1 cellular context compared by ENCODE assay signal in the genomic region with DNA sequence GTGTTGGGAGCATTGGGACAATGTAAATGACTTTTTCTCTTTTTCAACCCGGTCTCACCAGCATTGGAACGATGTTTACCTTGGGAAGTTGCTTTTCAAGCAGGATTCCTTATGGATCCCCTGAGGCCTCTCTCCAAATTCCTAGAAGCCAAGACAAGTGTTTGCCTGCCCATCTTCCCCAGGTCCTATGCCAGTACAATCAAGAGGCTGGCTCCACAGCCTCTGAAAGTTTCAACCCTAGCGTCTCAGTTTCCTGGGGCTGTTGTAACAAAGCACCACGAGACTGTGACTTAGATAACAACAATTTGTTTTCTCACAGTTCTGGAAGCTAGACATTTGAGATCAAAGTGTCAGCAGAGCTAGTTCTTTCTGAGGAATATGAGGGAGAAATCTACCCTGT.
TF ChIP-seq lines count a peak whose summit lies in the region.

No MANE protein-coding gene starts in this region.

TF ChIP-seq in WTC11, 78 proteins besides CTCF, POLR2A, EP300 and RAD21 (continued from another document):
- TF ChIP-seq, protein P1, sequence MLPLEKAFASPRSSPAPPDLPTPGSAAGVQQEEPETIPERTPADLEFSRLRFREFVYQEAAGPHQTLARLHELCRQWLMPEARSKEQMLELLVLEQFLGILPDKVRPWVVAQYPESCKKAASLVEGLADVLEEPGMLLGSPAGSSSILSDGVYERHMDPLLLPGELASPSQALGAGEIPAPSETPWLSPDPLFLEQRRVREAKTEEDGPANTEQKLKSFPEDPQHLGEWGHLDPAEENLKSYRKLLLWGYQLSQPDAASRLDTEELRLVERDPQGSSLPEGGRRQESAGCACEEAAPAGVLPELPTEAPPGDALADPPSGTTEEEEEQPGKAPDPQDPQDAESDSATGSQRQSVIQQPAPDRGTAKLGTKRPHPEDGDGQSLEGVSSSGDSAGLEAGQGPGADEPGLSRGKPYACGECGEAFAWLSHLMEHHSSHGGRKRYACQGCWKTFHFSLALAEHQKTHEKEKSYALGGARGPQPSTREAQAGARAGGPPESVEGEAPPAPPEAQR (CRISPR knock-in tag; IDR thresholded peaks at IDR 0.05): no peak
- no peak for TF ChIP-seq ATF1 (CRISPR knock-in tag; IDR thresholded peaks at IDR 0.05)
